6 cellular contexts compared by ENCODE assay signal in the genomic region with DNA sequence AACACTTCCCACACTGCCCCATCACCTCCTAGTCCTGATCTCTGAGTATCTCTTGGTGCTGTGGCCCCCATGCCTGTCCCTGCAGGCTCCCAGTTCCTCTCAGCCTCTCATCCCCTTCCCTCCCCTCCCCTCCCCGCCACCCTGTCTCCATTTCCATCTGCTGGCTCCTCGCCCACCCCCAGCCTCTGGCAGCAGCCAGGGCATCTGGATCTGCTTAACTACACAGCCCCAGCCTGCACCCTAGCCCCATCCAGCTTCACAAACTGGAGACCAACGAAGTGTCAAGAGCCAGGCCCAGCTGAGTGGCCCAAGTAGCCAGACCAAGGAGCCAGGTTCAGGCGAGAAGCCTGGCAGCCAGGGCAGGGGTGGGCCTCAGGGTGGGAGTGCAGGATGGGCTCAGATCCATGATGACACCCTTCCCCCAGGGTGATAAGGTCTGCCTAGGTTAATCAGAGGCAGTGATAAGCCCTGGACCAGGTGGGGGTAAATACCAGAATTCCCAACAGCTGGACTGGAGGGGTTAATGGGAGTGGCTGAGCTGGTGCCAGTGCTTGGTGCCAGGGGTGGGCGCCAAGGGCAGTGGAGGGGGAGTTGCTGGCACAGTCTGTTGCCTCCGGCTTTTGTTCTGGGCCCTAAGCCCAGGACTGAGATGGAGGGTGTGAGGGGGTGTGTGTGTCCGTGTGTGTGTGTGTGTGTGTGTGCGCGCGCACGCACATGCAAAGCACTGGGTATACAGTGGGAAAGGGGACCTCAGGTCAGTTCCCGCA. TPM values are rescaled to one million over a fixed set of nuclear protein-coding genes. Genes with fewer than 3 reads are reported as not detected.
A peak's percentile ranks its signal among the peaks of the same experiment; 100 is the strongest.
DNase-seq lines count a peak whose midpoint lies in the region; ATAC-seq and TF ChIP-seq lines count a peak whose summit lies in the region.

No MANE protein-coding gene starts in this region.

- ATAC-seq in omental fat pad (ENCODE audit: low FRiP score): peak; percentile 48

- TF ChIP-seq CTCF in coronary artery (IDR thresholded peaks at IDR 0.05) (no peak), omental fat pad (IDR thresholded peaks at IDR 0.05) (no peak)

- H3K4me3 ChIP-seq in H7 (ENCODE audit: insufficient read depth, low read depth, low read length) (no peak overlapping the region), coronary artery (peak overlapping the region; percentile 56)

- DNase-seq in H7 (peak; percentile 55), coronary artery (ENCODE audit: low spot score) (peak; percentile 86), omental fat pad (ENCODE audit: low spot score) (no peak), NOMO-1 (lab: John Stamatoyannopoulos, UW; ENCODE audit: unreplicated experiment in 2 of 2) (no peak), amniotic stem cell (lab: John Stamatoyannopoulos, UW) (no peak), SW480 (ENCODE audit: low spot score) (no peak)

- peaks cover 2% of the 10 kb centered on the region for H3K36me3 ChIP-seq in H7 (replicated peaks; ENCODE audit: control insufficient read depth, insufficient read depth, low read length)

- H3K27me3 ChIP-seq in H7 (ENCODE audit: control insufficient read depth, insufficient read depth, low read length): no peaks in the 10 kb centered on the region

- peak overlapping the region; percentile 87 to 91 for H3K27ac ChIP-seq in coronary artery

RNA-seq across cellular contexts. Expression of a gene that starts 2.5 kb away (rescaled TPM):
- total RNA-seq in H7 (2014; rRNA removed; shearing (Covaris generic)): 7.3 and 9.8 TPM in 2 replicates
- total RNA-seq in omental fat pad: 10 to 100 TPM; 13.3 to 49.3 (median 23.1) TPM

RNA-seq across cellular contexts. Expression of a gene that starts 8.0 kb away (rescaled TPM):
- total RNA-seq in H7 (2014; rRNA removed; shearing (Covaris generic)): 0.10 and 0.41 TPM in 2 replicates
- total RNA-seq in omental fat pad: not detected

RNA-seq across cellular contexts. Expression of a gene that starts 8.0 kb away (rescaled TPM):
- total RNA-seq in H7 (2014; rRNA removed; shearing (Covaris generic)): 33.5 and 42.0 TPM in 2 replicates
- total RNA-seq in omental fat pad: 10 to 100 TPM; 17.2 to 53.3 (median 32.7) TPM

RNA-seq across cellular contexts. Expression of a gene that starts 16.9 kb away (rescaled TPM):
- total RNA-seq in H7 (2014; rRNA removed; shearing (Covaris generic)): 117 and 138 TPM in 2 replicates
- total RNA-seq in omental fat pad: 10 to 100 TPM; 72.9 to 88.6 (median 73.2) TPM

RNA-seq across cellular contexts. Expression of a gene that starts 25.6 kb away (rescaled TPM):
- total RNA-seq in H7 (2014; rRNA removed; shearing (Covaris generic)): not detected in 2 replicates
- total RNA-seq in omental fat pad: not detected

Comparison
In these comparisons a context has a peak if more than half of its experiments do, and no peak if none do; other contexts are left out.
1. DNase-seq: peak in H7 (single experiment) and coronary artery (single experiment); none in omental fat pad (single experiment), NOMO-1 (0 of 2), amniotic stem cell (single experiment) and SW480 (single experiment).